In genomic region chr6:31776961-31777666, GRCh38 we compare ENCODE assay signal across 1 cellular context.
A peak's percentile ranks its signal among the peaks of the same experiment; 100 is the strongest.
TF ChIP-seq lines count a peak whose summit lies in the region.

TSS of gene VWA7 (minus strand) at chr6:31777328. CDS start at chr6:31776779, 549 bp downstream.

TF ChIP-seq in HepG2, 621 proteins besides CTCF, POLR2A, EP300 and RAD21 (continued from another document and continues in another):
- TF ChIP-seq ZNF687 (CRISPR knock-in tag; IDR thresholded peaks at IDR 0.05) (peak; percentile 95), IKZF4 (CRISPR knock-in tag; IDR thresholded peaks at IDR 0.05; ENCODE audit: borderline replicate concordance, low read depth, not compliant biosample characterization) (no peak), HMG20B (CRISPR knock-in tag; conservative IDR thresholded peaks at IDR 0.05) (peak; percentile 75), NFE2 (CRISPR knock-in tag; IDR thresholded peaks at IDR 0.05) (peak; percentile 62; the same call in 1 of the 2 replicates), LCORL (IDR thresholded peaks at IDR 0.05) (peak; percentile 99), LCORL (CRISPR knock-in tag; IDR thresholded peaks at IDR 0.05) (peak; percentile 97), KDM4B (CRISPR knock-in tag; IDR thresholded peaks at IDR 0.05) (peak; percentile 85; the same call in 1 of the 2 replicates), ZNF441 (CRISPR knock-in tag; IDR thresholded peaks at IDR 0.05; ENCODE audit: borderline replicate concordance) (0 out of 2 replicates have a peak, but pooled peaks have one; percentile 47), NCOA5 (CRISPR knock-in tag; IDR thresholded peaks at IDR 0.05) (no peak), ZSCAN20 (CRISPR knock-in tag; IDR thresholded peaks at IDR 0.05; ENCODE audit: borderline replicate concordance) (no peak), FOXO1 (CRISPR knock-in tag; IDR thresholded peaks at IDR 0.05) (peak; percentile 63), KDM5B (CRISPR knock-in tag; IDR thresholded peaks at IDR 0.05; ENCODE audit: borderline replicate concordance) (peak; percentile 58; the same call in 1 of the 2 replicates), SP140L (CRISPR knock-in tag; IDR thresholded peaks at IDR 0.05; ENCODE audit: borderline replicate concordance) (no peak), SNAPC2 (CRISPR knock-in tag; IDR thresholded peaks at IDR 0.05) (no peak), FOXK1 (CRISPR knock-in tag; IDR thresholded peaks at IDR 0.05; ENCODE audit: borderline replicate concordance, low read depth) (peak; percentile 41; the same call in 1 of the 2 replicates), DPF2 (CRISPR knock-in tag; IDR thresholded peaks at IDR 0.05; ENCODE audit: borderline replicate concordance, low read depth) (no peak), ARHGAP35 (CRISPR knock-in tag; IDR thresholded peaks at IDR 0.05; ENCODE audit: borderline replicate concordance) (peak; percentile 86; the same call in 1 of the 2 replicates), MED1 (CRISPR knock-in tag; IDR thresholded peaks at IDR 0.05) (peak; percentile 48; the same call in 1 of the 2 replicates), SMAD1 (CRISPR knock-in tag; IDR thresholded peaks at IDR 0.05; ENCODE audit: borderline replicate concordance, low read depth) (peak; percentile 67; the same call in 1 of the 2 replicates), MEIS2 (CRISPR knock-in tag; IDR thresholded peaks at IDR 0.05) (peak; percentile 16; the same call in 1 of the 2 replicates), ZNF33B (CRISPR knock-in tag; IDR thresholded peaks at IDR 0.05) (no peak), ZNF550 (CRISPR knock-in tag; IDR thresholded peaks at IDR 0.05; ENCODE audit: borderline replicate concordance) (no peak), HMGXB3 (CRISPR knock-in tag; IDR thresholded peaks at IDR 0.05; ENCODE audit: borderline replicate concordance) (no peak), HNRNPL (IDR thresholded peaks at IDR 0.05; ENCODE audit: low read depth, low read length) (0 out of 2 replicates have a peak, but pooled peaks have one; percentile 81), ELF4 (CRISPR knock-in tag; IDR thresholded peaks at IDR 0.05; ENCODE audit: borderline replicate concordance) (no peak), FOSL2 (CRISPR knock-in tag; IDR thresholded peaks at IDR 0.05) (peak; percentile 91), AFF4 (CRISPR knock-in tag; IDR thresholded peaks at IDR 0.05) (no peak), ETV5 (CRISPR knock-in tag; IDR thresholded peaks at IDR 0.05; ENCODE audit: borderline replicate concordance) (peak; percentile 47; the same call in 1 of the 2 replicates), GTF2F1 (IDR thresholded peaks at IDR 0.05; ENCODE audit: low read length) (peak; percentile 87), LBX2 (CRISPR knock-in tag; IDR thresholded peaks at IDR 0.05; ENCODE audit: borderline replicate concordance) (0 out of 2 replicates have a peak, but pooled peaks have one; percentile 53), MED8 (CRISPR knock-in tag; IDR thresholded peaks at IDR 0.05; ENCODE audit: insufficient replicate concordance) (no peak), TAF1 (CRISPR knock-in tag; IDR thresholded peaks at IDR 0.05) (peak; percentile 54; the same call in 1 of the 2 replicates), ZFX (CRISPR knock-in tag; IDR thresholded peaks at IDR 0.05; ENCODE audit: low read depth) (peak; percentile 80), U2AF1 (optimal IDR thresholded peaks at IDR 0.05; ENCODE audit: low read depth, low read length) (no peak), NR0B2 (CRISPR knock-in tag; IDR thresholded peaks at IDR 0.05) (peak; percentile 53; the same call in 1 of the 2 replicates), IRF2 (CRISPR knock-in tag; IDR thresholded peaks at IDR 0.05) (peak; percentile 68; the same call in 1 of the 2 replicates), AGO2 (optimal IDR thresholded peaks at IDR 0.05; ENCODE audit: low read depth, low read length) (peak; percentile 97), ZNF841 (CRISPR knock-in tag; IDR thresholded peaks at IDR 0.05; ENCODE audit: borderline replicate concordance) (no peak), CHD2 (IDR thresholded peaks at IDR 0.05; ENCODE audit: low read depth, low read length) (0 out of 2 replicates have a peak, but pooled peaks have one; percentile 11), TCF12 (IDR thresholded peaks at IDR 0.05) (no peak), TCF12 (CRISPR knock-in tag; IDR thresholded peaks at IDR 0.05) (0 out of 2 replicates have a peak, but pooled peaks have one; percentile 64), ZNF501 (CRISPR knock-in tag; IDR thresholded peaks at IDR 0.05) (peak; percentile 45; the same call in 1 of the 2 replicates), ZNF124 (CRISPR knock-in tag; IDR thresholded peaks at IDR 0.05) (0 out of 2 replicates have a peak, but pooled peaks have one; percentile 50), THAP11 (CRISPR knock-in tag; IDR thresholded peaks at IDR 0.05) (peak; percentile 66), ZBTB26 (CRISPR knock-in tag; IDR thresholded peaks at IDR 0.05; ENCODE audit: borderline replicate concordance) (peak; percentile 67; the same call in 1 of the 2 replicates), GATAD2A (CRISPR knock-in tag; IDR thresholded peaks at IDR 0.05) (peak; percentile 78), ZNF333 (CRISPR knock-in tag; IDR thresholded peaks at IDR 0.05; ENCODE audit: borderline replicate concordance) (no peak), ZNF850 (CRISPR knock-in tag; conservative IDR thresholded peaks at IDR 0.05) (0 out of 2 replicates have a peak, but pooled peaks have one; percentile 82), FOXA1 (IDR thresholded peaks at IDR 0.05) (no peak), FOXA1 (CRISPR knock-in tag; IDR thresholded peaks at IDR 0.05) (0 out of 2 replicates have a peak, but pooled peaks have one; percentile 38), ZFYVE20 (CRISPR knock-in tag; IDR thresholded peaks at IDR 0.05; ENCODE audit: borderline replicate concordance, low read depth) (no peak), ZNF512B (CRISPR knock-in tag; IDR thresholded peaks at IDR 0.05; ENCODE audit: borderline replicate concordance) (0 out of 2 replicates have a peak, but pooled peaks have one; percentile 66)
